22 cellular contexts compared by ENCODE assay signal in genomic region chr1:81556968-81557367, GRCh38.
"Had no signal": no experiment of that assay in that cellular context is flagged by ENCODE, and none has a peak within 500 bp of the region (broad histone marks: within the 10 kb centered on the region; RNA-seq: fewer than 3 reads in every experiment).

No MANE protein-coding gene starts in this region.

- DNase-seq: Kasumi-1, MM.1S, NCI-H1092 treated with DMSO at 0.1 percent for 48 hours, NCI-H1436, NCI-H187, NCI-H2029, NCI-H2081 treated with DMSO at 0.1 percent for 48 hours, NCI-H2171, NCI-H446, NCI-H510A, NCI-H524 treated with DMSO at 0.1 percent for 48 hours, NCI-H69, NCI-H774, Right ventricle myocardium superior, RPMI8226, SIG-M5 had no signal

- H3K27me3 ChIP-seq: SJSA1 had no signal

- H3K4me3 ChIP-seq: K562, SJSA1, SK-N-MC had no signal

- H3K4me1 ChIP-seq: SJSA1 had no signal

- H3K9me3 ChIP-seq: SJSA1 had no signal

- H3K9me3 Mint-ChIP-seq: IgD-negative memory B cell had no signal

- H3K36me3 Mint-ChIP-seq: IgD-negative memory B cell had no signal

- H3K27me3 Mint-ChIP-seq: IgD-negative memory B cell had no signal

- H3K4me2 ChIP-seq: KMS-11 had no signal

- ATAC-seq: K562 had no signal

- H3K4me1 Mint-ChIP-seq: IgD-negative memory B cell had no signal

- H3K4me3 Mint-ChIP-seq: IgD-negative memory B cell had no signal

- H3K27ac ChIP-seq: HL-60, KMS-11, SJSA1, SK-N-MC had no signal

- H3K9ac ChIP-seq: KMS-11 had no signal

- H3K36me3 ChIP-seq: SJSA1 had no signal
